Comparison of ENCODE assay signal across 9 cellular contexts in the genomic region with DNA sequence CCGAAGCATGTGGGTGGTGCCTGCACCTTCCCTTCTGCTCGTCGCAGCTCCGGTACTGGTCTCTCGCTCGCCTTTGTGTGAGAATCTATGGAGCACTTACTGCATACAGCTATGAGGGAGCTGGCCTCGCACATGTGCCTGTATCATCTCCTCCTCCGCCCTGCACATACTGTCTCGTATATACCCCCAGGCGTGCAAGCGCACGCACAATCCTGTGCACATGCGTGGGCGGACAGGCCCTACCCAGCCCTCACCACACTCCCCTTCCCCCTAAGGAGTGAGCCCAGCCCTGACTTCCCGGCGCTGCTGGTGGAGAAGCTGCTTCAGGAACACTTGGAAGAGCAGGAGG. TPM values are rescaled to one million over a fixed set of nuclear protein-coding genes. Genes with fewer than 3 reads are reported as not detected.
A peak's percentile ranks its signal among the peaks of the same experiment; 100 is the strongest.
DNase-seq lines count a peak whose midpoint lies in the region; ATAC-seq and TF ChIP-seq lines count a peak whose summit lies in the region.
"Had no signal": no experiment of that assay in that cellular context is flagged by ENCODE, and none has a peak within 500 bp of the region (broad histone marks: within the 10 kb centered on the region; RNA-seq: fewer than 3 reads in every experiment).

No MANE protein-coding gene starts in this region.

- H4K20me1 ChIP-seq in mammary epithelial cell (ENCODE audit: insufficient read depth, low read length): no peaks in the 10 kb centered on the region

- H3K36me3 Mint-ChIP-seq in naive B cell: peaks cover 3 to 10% of the 10 kb centered on the region in 2 donors

- TF ChIP-seq CTCF in AG10803 (conservative IDR thresholded peaks at IDR 0.05; ENCODE audit: low read length) (no peak), mammary epithelial cell (conservative IDR thresholded peaks at IDR 0.05 in 1 of 2, IDR thresholded peaks at IDR 0.05 in 1 of 2; ENCODE audit: extremely low read depth in 1 of 2, insufficient read depth in 1 of 2, low read depth in 1 of 2, low read length in 2 of 2) (no peak)

- dilution Hi-C loops in mammary epithelial cell (cut with HindIII; ENCODE audit: low sequenced_read_pairs): loop anchor here (5.0 to 10.0 kb wide), 5 partner anchors 36 to 233 kb away; a partner anchor contains a TSS

- 14% methylated on average over 15 of the region's 16 CpGs for WGBS in mammary epithelial cell (ENCODE audit: low coverage, missing lambda C conversion rate)

- peaks cover 14 to 29% (median 14%) of the 10 kb centered on the region in 3 donors for H3K4me1 Mint-ChIP-seq in naive B cell

- H3K36me3 ChIP-seq in mammary epithelial cell (ENCODE audit: insufficient read depth, low read length): peaks cover 13% of the 10 kb centered on the region

- peak overlapping the region in 6 of 8 donors; percentile 35 to 64 (median 58) for H3K4me3 Mint-ChIP-seq in naive B cell

- H3K9me3 Mint-ChIP-seq in naive B cell: no peaks in the 10 kb centered on the region

- peaks cover 6% of the 10 kb centered on the region for H3K79me2 ChIP-seq in mammary epithelial cell (ENCODE audit: insufficient read depth, low read length)

- H2AFZ ChIP-seq in mammary epithelial cell (ENCODE audit: low read depth, low read length): peak overlapping the region; percentile 84

- no peak overlapping the region for H3K9ac ChIP-seq in mammary epithelial cell (ENCODE audit: insufficient read depth, low read length)

- no peaks in the 10 kb centered on the region for H3K27me3 ChIP-seq in mammary epithelial cell (ENCODE audit: insufficient read depth, low read length)
- H3K27me3 ChIP-seq: SJCRH30 had no signal

- intact Hi-C loops in mammary epithelial cell (cut with micrococcal nuclease): loop anchor here (2.0 kb wide), 1 partner anchor 49 kb away; no protein-coding TSS in a partner anchor

- CTCF ChIA-PET in mammary epithelial cell (lab: Charles Lee; ENCODE audit: low non-redundant PET): no interaction called here

- DNase-seq in AG10803 (ENCODE audit: low read depth) (no peak), mammary epithelial cell (peak; percentile 41), naive B cell (no peak), D341Med (ENCODE audit: low spot score) (no peak), NCI-H69 (lab: John Stamatoyannopoulos, UW) (no peak), NOMO-1 treated with dmso at 0.1 percent for 144 hours (lab: John Stamatoyannopoulos, UW; ENCODE audit: unreplicated experiment) (no peak)

- H3K27me3 Mint-ChIP-seq in naive B cell: no peaks in the 10 kb centered on the region

- H3K27ac ChIP-seq in mammary epithelial cell (ENCODE audit: insufficient read depth, low read depth, low read length): no peak overlapping the region
- H3K27ac ChIP-seq: SJCRH30 had no signal

- H3K27ac Mint-ChIP-seq in naive B cell: peak overlapping the region in 2 of 6 donors; percentile 21 to 29

- BruUV-seq in mammary epithelial cell (replicated peaks; lab: Mats Ljungman, UMichigan): no TSS peak

- no peaks in the 10 kb centered on the region for H3K9me3 ChIP-seq in mammary epithelial cell (replicated peaks; ENCODE audit: insufficient read depth, low read length)
- H3K9me3 ChIP-seq: SJCRH30 had no signal

- peak overlapping the region; percentile 91 for H3K4me2 ChIP-seq in mammary epithelial cell (ENCODE audit: insufficient read depth, low read depth, low read length)

- peaks cover 35% of the 10 kb centered on the region for H3K4me1 ChIP-seq in mammary epithelial cell (ENCODE audit: insufficient read depth, low read length)

- peak; percentile 20 for ATAC-seq in HG03354 (IDR thresholded peaks at IDR 0.05; ENCODE audit: poor library complexity, severe bottlenecking, unreplicated experiment)
- ATAC-seq in naive B cell (ENCODE audit: low read depth in 2 of 2): peak; percentile 3 to 12
- no peak for ATAC-seq in HG03135 (IDR thresholded peaks at IDR 0.05; ENCODE audit: unreplicated experiment)

- H3K4me3 ChIP-seq in AG10803 (ENCODE audit: low read length): peak overlapping the region; percentile 40
- H3K4me3 ChIP-seq in mammary epithelial cell (replicated peaks in 1 of 3; ENCODE audit: insufficient read depth in 1 of 3, low read depth in 2 of 3, low read length in 3 of 3): peak overlapping the region in 2 of 3 experiments; percentile 43 to 44

- in situ Hi-C loops in mammary epithelial cell (cut with MboI; ENCODE audit: low sequenced_read_pairs in 2 of 2): loop anchor here in 1 of 2 donors (10.0 kb wide), 1 partner anchor 47 kb away; no protein-coding TSS in a partner anchor

RNA-seq across cellular contexts. Expression of a gene that starts 8.7 kb away (rescaled TPM):
- total RNA-seq in mammary epithelial cell: 10 to 100 TPM; 37.2 to 49.7 TPM
- 22.5 TPM for polyA plus RNA-seq in mammary epithelial cell
- polyA minus RNA-seq in mammary epithelial cell: 13.3 TPM
- 1 to 10 TPM; 1.2 to 5.7 (median 2.3) TPM for polyA plus RNA-seq in naive B cell (ENCODE audit: low read depth in 6 of 6)

RNA-seq across cellular contexts. Expression of a gene that starts 11.9 kb away (rescaled TPM):
- total RNA-seq in mammary epithelial cell: 10 to 100 TPM; 36.2 to 64.3 TPM
- 61.3 TPM for polyA plus RNA-seq in mammary epithelial cell
- 45.0 TPM for polyA minus RNA-seq in mammary epithelial cell
- polyA plus RNA-seq in naive B cell (ENCODE audit: low read depth in 6 of 6): 100 to 1,000 TPM; 107 to 293 (median 206) TPM

RNA-seq across cellular contexts. Expression of a gene that starts 31.4 kb away (rescaled TPM):
- total RNA-seq in mammary epithelial cell: 10 to 100 TPM; 16.8 to 22.5 TPM
- polyA plus RNA-seq in mammary epithelial cell: 38.2 TPM
- polyA minus RNA-seq in mammary epithelial cell: 43.2 TPM
- polyA plus RNA-seq in naive B cell (ENCODE audit: low read depth in 6 of 6): 10 to 100 TPM in 3 of 6 donors, 1 to 10 TPM in 3; 1.8 to 12.0 (median 10.2) TPM

RNA-seq across cellular contexts. Expression of a gene that starts 42.2 kb away (rescaled TPM):
- 1 to 10 TPM in 1 of 2 donors, under 1 TPM in 1; 0.33 to 1.8 TPM for total RNA-seq in mammary epithelial cell
- polyA plus RNA-seq in mammary epithelial cell (1.9 TPM), naive B cell (ENCODE audit: low read depth in 6 of 6) (1 to 10 TPM in 3 of 6 donors, under 1 TPM in 3; 0.21 to 2.8 (median 0.80) TPM)
- not detected for polyA minus RNA-seq in mammary epithelial cell
